In genomic region chr19:53865523-53865917, GRCh38 we compare ENCODE assay signal across 8 cellular contexts. TPM values are rescaled to one million over a fixed set of nuclear protein-coding genes. Genes with fewer than 3 reads are reported as not detected.
DNase-seq lines count a peak whose midpoint lies in the region; ATAC-seq, FAIRE-seq and TF ChIP-seq lines count a peak whose summit lies in the region.

No MANE protein-coding gene starts in this region.

- POLR2A ChIA-PET in K562 (lab: Yijun Ruan, JAX): interaction anchor here (0.7 kb wide), 1 partner anchor 10 kb away, joined by 3 read pairs; no protein-coding TSS in a partner anchor

- peak overlapping the region in 1 of 2 experiments; percentile 79; a peak in 1 of 4 replicates for H3K9ac ChIP-seq in K562 (ENCODE audit: insufficient read depth in 1 of 2, low read depth in 2 of 2, low read length in 2 of 2)

- H3K4me1 ChIP-seq in K562 (replicated peaks in 1 of 2; ENCODE audit: control insufficient read depth in 2 of 2, insufficient read depth in 2 of 2, low read length in 2 of 2) (peaks cover 15 to 39% of the 10 kb centered on the region in 2 experiments; a peak in 4 of 5 replicates), tibial artery (peaks cover 0 to 30% (median 22%) of the 10 kb centered on the region in 4 donors)

- CTCF ChIA-PET in K562 (lab: Yijun Ruan, JAX; ENCODE audit: low intra/inter-chr PET ratio): no interaction called here

- H3K27ac Mint-ChIP-seq in activated T-cell treated with anti-CD3 and anti-CD28 coated beads, Interleukin-2, amount 50 U/mL, for 24 hours: peak overlapping the region; percentile 74

- no peak for DNase-seq in activated T-cell treated with anti-CD3 and anti-CD28 coated beads, Interleukin-2, amount 50 U/mL, for 24 hours
- no peak for DNase-seq in activated T-cell treated with anti-CD3 and anti-CD28 coated beads, Interleukin-2, amount 50 U/mL, for 1 hour
- DNase-seq in K562 (ENCODE audit: extremely low read depth in 1 of 4, low spot score in 3 of 4) (no peak), lower leg skin (ENCODE audit: low spot score in 2 of 2) (no peak), tibial artery (no peak), H4 (ENCODE audit: low spot score) (no peak), cortex of kidney (lab: John Stamatoyannopoulos, UW) (no peak)
- DNase-seq in stimulated activated CD4-positive, alpha-beta T cell treated with anti-CD3 and anti-CD28 coated beads, Interleukin-2, amount 100 ng/mL, for 48 hours: no peak

- peak overlapping the region; percentile 5; the same call in 1 of the 2 replicates for H2AFZ ChIP-seq in K562 (ENCODE audit: low read depth, low read length)

- no peak for ATAC-seq in K562

- no peak overlapping the region for H3K27ac ChIP-seq in K562 (ENCODE audit: extremely low read depth, low read depth, low read length)
- peak overlapping the region; percentile 97 for H3K27ac ChIP-seq in tibial artery

- TF ChIP-seq RAD21 in K562 (CRISPR knock-in tag; conservative IDR thresholded peaks at IDR 0.05 in 1 of 2, IDR thresholded peaks at IDR 0.05 in 1 of 2): no peak

- H3K79me2 ChIP-seq in K562 (ENCODE audit: control insufficient read depth, insufficient read depth, low read length): peaks cover 19% of the 10 kb centered on the region

- peaks cover 4% of the 10 kb centered on the region for H3K9me1 ChIP-seq in K562 (ENCODE audit: control insufficient read depth, insufficient read depth, low read length)

- 0 out of 2 replicates have a peak, but pooled peaks cover 5% of the 10 kb centered on the region for H4K20me1 ChIP-seq in K562 (replicated peaks; ENCODE audit: control insufficient read depth, insufficient read depth, low read length)

- in situ Hi-C loops in K562 (cut with MboI): no loop called here

- TF ChIP-seq CTCF in K562 (IDR thresholded peaks at IDR 0.05 in 2 of 3, conservative IDR thresholded peaks at IDR 0.05 in 1 of 3; ENCODE audit: insufficient read depth in 2 of 3, low read depth in 1 of 3, low read length in 3 of 3) (no peak), lower leg skin (IDR thresholded peaks at IDR 0.05) (no peak), tibial artery (IDR thresholded peaks at IDR 0.05) (no peak)

- WGBS in K562 (ENCODE audit: insufficient coverage, low coverage, missing lambda C conversion rate): 35% methylated on average over 9 of the region's 9 CpGs
- 41 to 48% methylated on average over 9 of the region's 9 CpGs for WGBS in lower leg skin, 2 donors

- H3K36me3 ChIP-seq in K562 (ENCODE audit: control insufficient read depth, insufficient read depth, low read length) (peaks cover 1% of the 10 kb centered on the region; the same call in 2 of the 3 replicates), tibial artery (peaks cover 0 to 2% (median 0%) of the 10 kb centered on the region in 3 donors)

- H3K4me3 ChIP-seq in K562: no peak overlapping the region
- H3K4me3 ChIP-seq in lower leg skin (ENCODE audit: low read depth, poor library complexity, severe bottlenecking): peak overlapping the region; percentile 24
- peak overlapping the region in 1 of 2 donors; percentile 83 for H3K4me3 ChIP-seq in tibial artery

- peaks cover 8% of the 10 kb centered on the region for H3K36me3 Mint-ChIP-seq in activated T-cell treated with anti-CD3 and anti-CD28 coated beads, Interleukin-2, amount 50 U/mL, for 24 hours (ENCODE audit: low read depth)

- H3K27me3 ChIP-seq in K562 (ENCODE audit: control insufficient read depth in 2 of 2, insufficient read depth in 2 of 2, low read length in 2 of 2) (peaks cover 11 to 24% of the 10 kb centered on the region in 2 experiments; a peak in 3 of 5 replicates), tibial artery (no peaks in the 10 kb centered on the region)

- no peak for TF ChIP-seq POLR2A in K562 (conservative IDR thresholded peaks at IDR 0.05)
- TF ChIP-seq POLR2A in lower leg skin (IDR thresholded peaks at IDR 0.05): no peak

- H3K9me3 ChIP-seq in K562 (replicated peaks; ENCODE audit: control insufficient read depth, insufficient read depth, low read depth, low read length) (no peaks in the 10 kb centered on the region), tibial artery (no peaks in the 10 kb centered on the region)

- intact Hi-C loops in K562 (cut with micrococcal nuclease): no loop called here
- intact Hi-C loops in lower leg skin (cut with DNase I; ENCODE audit: low total_unique reads): no loop called here
- intact Hi-C loops in tibial artery (cut with DNase I; ENCODE audit: low total_unique reads): no loop called here

- H3K27me3 Mint-ChIP-seq in activated T-cell treated with anti-CD3 and anti-CD28 coated beads, Interleukin-2, amount 50 U/mL, for 24 hours: no peaks in the 10 kb centered on the region

- BruUV-seq in K562 (replicated peaks; lab: Mats Ljungman, UMichigan): no TSS peak

- FAIRE-seq in K562 (lab: Jason Lieb, UNC): no peak

- peaks cover 31% of the 10 kb centered on the region for H3K4me1 Mint-ChIP-seq in activated T-cell treated with anti-CD3 and anti-CD28 coated beads, Interleukin-2, amount 50 U/mL, for 24 hours (ENCODE audit: low read depth)

- H3K9me3 Mint-ChIP-seq in activated T-cell treated with anti-CD3 and anti-CD28 coated beads, Interleukin-2, amount 50 U/mL, for 24 hours: no peaks in the 10 kb centered on the region

- H3K4me2 ChIP-seq in K562 (ENCODE audit: insufficient read depth, low read length): no peak overlapping the region

- no peak for TF ChIP-seq EP300 in K562 (IDR thresholded peaks at IDR 0.05; ENCODE audit: low read length)

- peak overlapping the region; percentile 89 for H3K4me3 Mint-ChIP-seq in activated T-cell treated with anti-CD3 and anti-CD28 coated beads, Interleukin-2, amount 50 U/mL, for 24 hours

RNA-seq across cellular contexts. Expression of gene MYADM, which starts 2.2 kb away (rescaled TPM):
- 19.5 and 22.5 TPM in 2 replicates for total RNA-seq in K562 (2011; cell fraction: chromatin; rRNA removed; ENCODE audit: low replicate concordance)
- total RNA-seq in K562 (2011; cell fraction: nucleolus; rRNA removed): 18.0 and 24.3 TPM in 2 replicates
- 33.9 and 53.6 TPM in 2 replicates for total RNA-seq in K562 (2011; cell fraction: nucleoplasm; rRNA removed)
- total RNA-seq in K562 (2014; rRNA removed) (4.5 and 14.4 TPM in 2 replicates), K562 (2014; rRNA removed; fragmentation: Illumina TruSeq; extraction: Trizol) (6.7 and 7.1 TPM in 2 replicates), K562 (2015; rRNA removed; fragmentation: Illumina TruSeq; extraction: Trizol) (14.4 and 16.0 TPM in 2 replicates), K562 (2021) (65.5 and 70.3 TPM in 2 replicates), lower leg skin (10 to 100 TPM; 20.4 to 49.2 (median 33.6) TPM)
- polyA plus RNA-seq in K562 (2011; rRNA removed) (5.6 and 17.2 TPM in 2 replicates), K562 (2014; fragmentation: Illumina TruSeq; extraction: Trizol) (26.1 and 44.1 TPM in 2 replicates), K562 (2014; fragmentation: Nextera tagmentation; extraction: Ambion mirVana) (10 to 100 TPM; 10.4 to 24.8 TPM), K562 (2014; rRNA removed) (18.5 and 19.5 TPM in 2 replicates)
- polyA plus RNA-seq in K562 (2011; cell fraction: cytosol; rRNA removed): 20.7 and 50.3 TPM in 2 replicates
- polyA plus RNA-seq in K562 (2011; cell fraction: nucleus; rRNA removed): 12.1 and 19.9 TPM in 2 replicates
- 35.3 and 47.6 TPM in 2 replicates for polyA plus RNA-seq in K562 (2012)
- polyA minus RNA-seq in K562 (2011; rRNA and poly(A)+ RNA removed): 5.0 and 5.5 TPM in 2 replicates
- 24.6 and 31.3 TPM in 2 replicates for polyA minus RNA-seq in K562 (2011; cell fraction: cytosol; rRNA and poly(A)+ RNA removed)
- polyA minus RNA-seq in K562 (2011; cell fraction: nucleus; rRNA and poly(A)+ RNA removed): 3.1 and 4.2 TPM in 2 replicates
- 4.8 and 17.3 TPM in 2 replicates for total RNA-seq in H4 (2014; rRNA removed; shearing (Covaris generic))

RNA-seq across cellular contexts. Expression of gene PRKCG, which starts 16.5 kb away (rescaled TPM):
- 0.12 and 0.32 TPM in 2 replicates for total RNA-seq in K562 (2011; cell fraction: chromatin; rRNA removed; ENCODE audit: low replicate concordance)
- total RNA-seq in K562 (2011; cell fraction: nucleolus; rRNA removed): not detected in 2 replicates
- 0.23 TPM in 1 of 2 replicates, not detected in the other for total RNA-seq in K562 (2011; cell fraction: nucleoplasm; rRNA removed)
- total RNA-seq in K562 (2014; rRNA removed) (not detected in 2 replicates), K562 (2014; rRNA removed; fragmentation: Illumina TruSeq; extraction: Trizol) (not detected in 2 replicates), K562 (2015; rRNA removed; fragmentation: Illumina TruSeq; extraction: Trizol) (not detected in 2 replicates), K562 (2021) (0.09 TPM in 1 of 2 replicates, not detected in the other), lower leg skin (not detected)
- polyA plus RNA-seq in K562 (2011; rRNA removed) (0.04 TPM in 1 of 2 replicates, not detected in the other), K562 (2014; fragmentation: Illumina TruSeq; extraction: Trizol) (not detected in 2 replicates), K562 (2014; fragmentation: Nextera tagmentation; extraction: Ambion mirVana) (not detected), K562 (2014; rRNA removed) (not detected in 2 replicates)
- not detected in 2 replicates for polyA plus RNA-seq in K562 (2011; cell fraction: cytosol; rRNA removed)
- 0.06 and 0.20 TPM in 2 replicates for polyA plus RNA-seq in K562 (2011; cell fraction: nucleus; rRNA removed)
- 0.08 TPM in 2 replicates for polyA plus RNA-seq in K562 (2012)
- polyA minus RNA-seq in K562 (2011; rRNA and poly(A)+ RNA removed): not detected in 2 replicates
- not detected in 2 replicates for polyA minus RNA-seq in K562 (2011; cell fraction: cytosol; rRNA and poly(A)+ RNA removed)
- 0.13 TPM in 1 of 2 replicates, not detected in the other for polyA minus RNA-seq in K562 (2011; cell fraction: nucleus; rRNA and poly(A)+ RNA removed)
- total RNA-seq in H4 (2014; rRNA removed; shearing (Covaris generic)): not detected in 2 replicates

RNA-seq across cellular contexts. Expression of gene NLRP12, which starts 41.4 kb away (rescaled TPM):
- not detected in 2 replicates for total RNA-seq in K562 (2011; cell fraction: chromatin; rRNA removed; ENCODE audit: low replicate concordance)
- not detected in 2 replicates for total RNA-seq in K562 (2011; cell fraction: nucleolus; rRNA removed)
- total RNA-seq in K562 (2011; cell fraction: nucleoplasm; rRNA removed): not detected in 2 replicates
- total RNA-seq in K562 (2014; rRNA removed): not detected in 2 replicates
- total RNA-seq in K562 (2014; rRNA removed; fragmentation: Illumina TruSeq; extraction: Trizol): not detected in 2 replicates
- total RNA-seq in K562 (2015; rRNA removed; fragmentation: Illumina TruSeq; extraction: Trizol): not detected in 2 replicates
- 0.04 TPM in 1 of 2 replicates, not detected in the other for total RNA-seq in K562 (2021)
- not detected in 2 replicates for polyA plus RNA-seq in K562 (2011; rRNA removed)
- polyA plus RNA-seq in K562 (2011; cell fraction: cytosol; rRNA removed): not detected in 2 replicates
- 0.03 TPM in 1 of 2 replicates, not detected in the other for polyA plus RNA-seq in K562 (2011; cell fraction: nucleus; rRNA removed)
- polyA plus RNA-seq in K562 (2012): 0.03 and 0.28 TPM in 2 replicates
- not detected in 2 replicates for polyA plus RNA-seq in K562 (2014; fragmentation: Illumina TruSeq; extraction: Trizol)
- polyA plus RNA-seq in K562 (2014; fragmentation: Nextera tagmentation; extraction: Ambion mirVana): not detected
- polyA plus RNA-seq in K562 (2014; rRNA removed): 0.03 TPM in 1 of 2 replicates, not detected in the other
- not detected in 2 replicates for polyA minus RNA-seq in K562 (2011; rRNA and poly(A)+ RNA removed)
- polyA minus RNA-seq in K562 (2011; cell fraction: cytosol; rRNA and poly(A)+ RNA removed): not detected in 2 replicates
- polyA minus RNA-seq in K562 (2011; cell fraction: nucleus; rRNA and poly(A)+ RNA removed): not detected in 2 replicates
- total RNA-seq in lower leg skin: under 1 TPM in 2 of 4 donors, not detected in 2; 0.04 to 0.23 TPM
- total RNA-seq in H4 (2014; rRNA removed; shearing (Covaris generic)): 0.31 and 0.37 TPM in 2 replicates

RNA-seq across cellular contexts. Expression of gene CACNG7, which starts 43.6 kb away (rescaled TPM):
- total RNA-seq in K562 (2011; cell fraction: chromatin; rRNA removed; ENCODE audit: low replicate concordance): not detected in 2 replicates
- not detected in 2 replicates for total RNA-seq in K562 (2011; cell fraction: nucleolus; rRNA removed)
- total RNA-seq in K562 (2011; cell fraction: nucleoplasm; rRNA removed): not detected in 2 replicates
- not detected in 2 replicates for total RNA-seq in K562 (2014; rRNA removed)
- total RNA-seq in K562 (2014; rRNA removed; fragmentation: Illumina TruSeq; extraction: Trizol): not detected in 2 replicates
- not detected in 2 replicates for total RNA-seq in K562 (2015; rRNA removed; fragmentation: Illumina TruSeq; extraction: Trizol)
- not detected in 2 replicates for total RNA-seq in K562 (2021)
- not detected in 2 replicates for polyA plus RNA-seq in K562 (2011; rRNA removed)
- not detected in 2 replicates for polyA plus RNA-seq in K562 (2011; cell fraction: cytosol; rRNA removed)
- polyA plus RNA-seq in K562 (2011; cell fraction: nucleus; rRNA removed): not detected in 2 replicates
- not detected in 2 replicates for polyA plus RNA-seq in K562 (2012)
- not detected in 2 replicates for polyA plus RNA-seq in K562 (2014; fragmentation: Illumina TruSeq; extraction: Trizol)
- polyA plus RNA-seq in K562 (2014; fragmentation: Nextera tagmentation; extraction: Ambion mirVana): not detected
- not detected in 2 replicates for polyA plus RNA-seq in K562 (2014; rRNA removed)
- not detected in 2 replicates for polyA minus RNA-seq in K562 (2011; rRNA and poly(A)+ RNA removed)
- polyA minus RNA-seq in K562 (2011; cell fraction: cytosol; rRNA and poly(A)+ RNA removed): not detected in 2 replicates
- polyA minus RNA-seq in K562 (2011; cell fraction: nucleus; rRNA and poly(A)+ RNA removed): not detected in 2 replicates
- not detected for total RNA-seq in lower leg skin
- total RNA-seq in H4 (2014; rRNA removed; shearing (Covaris generic)): not detected in 2 replicates
